14 cellular contexts compared by ENCODE assay signal in the genomic region with DNA sequence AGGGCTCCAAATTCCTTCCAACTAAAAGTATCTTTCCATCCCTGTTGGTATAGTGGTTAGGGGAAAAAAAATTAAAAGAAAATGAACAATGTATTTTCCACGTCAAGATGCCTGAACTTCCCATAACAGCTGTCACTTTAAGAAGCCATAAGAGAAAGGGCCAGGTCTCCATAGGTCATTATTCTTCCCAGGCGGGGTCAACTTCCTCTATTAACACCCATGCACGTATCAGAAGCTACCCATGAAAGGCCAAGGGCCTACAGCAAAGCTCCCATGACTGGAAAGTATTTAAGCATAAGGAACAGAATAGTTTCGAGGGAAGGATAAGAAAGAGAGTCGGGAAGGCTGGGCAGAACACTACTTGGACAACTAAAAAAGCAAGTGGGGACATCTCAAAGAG. TPM values are rescaled to one million over a fixed set of nuclear protein-coding genes. Genes with fewer than 3 reads are reported as not detected.
"Had no signal": no experiment of that assay in that cellular context is flagged by ENCODE, and none has a peak within 500 bp of the region (broad histone marks: within the 10 kb centered on the region; RNA-seq: fewer than 3 reads in every experiment).

No MANE protein-coding gene starts in this region.

- H3K27me3 Mint-ChIP-seq: effector memory CD8-positive, alpha-beta T cell; naive thymus-derived CD4-positive, alpha-beta T cell had no signal

- H3K27ac Mint-ChIP-seq: effector memory CD8-positive, alpha-beta T cell had no signal

- H3K9me3 Mint-ChIP-seq: effector memory CD8-positive, alpha-beta T cell; naive thymus-derived CD4-positive, alpha-beta T cell; neural crest cell had no signal

- ATAC-seq: effector memory CD8-positive, alpha-beta T cell; left cardiac atrium; left ventricle myocardium superior; naive thymus-derived CD4-positive, alpha-beta T cell; stimulated activated naive CD8-positive, alpha-beta T cell treated with anti-CD3 and anti-CD28 coated beads, Interleukin-15, Interleukin-2, amounts not matched to agents 100 U/mL and 50 U/mL, for 24 hours; upper lobe of right lung had no signal

- DNase-seq: effector memory CD8-positive, alpha-beta T cell; kidney; left cardiac atrium; left ventricle myocardium superior; mesendoderm; naive thymus-derived CD4-positive, alpha-beta T cell; posterior cingulate gyrus; small intestine; stimulated activated CD4-positive, alpha-beta T cell treated with anti-CD3 and anti-CD28 coated beads, Interleukin-12 subunit alpha, Interleukin-12 subunit beta, amount 100 ng/mL, for 4 hours; stimulated activated naive CD8-positive, alpha-beta T cell treated with anti-CD3 and anti-CD28 coated beads, Interleukin-15, Interleukin-2, amounts not matched to agents 100 U/mL and 50 U/mL, for 24 hours; testis; upper lobe of right lung had no signal

- H3K4me3 Mint-ChIP-seq: effector memory CD8-positive, alpha-beta T cell; naive thymus-derived CD4-positive, alpha-beta T cell; neural crest cell had no signal

RNA-seq across cellular contexts. Expression of a gene that starts 57.9 kb away (rescaled TPM):
- total RNA-seq: kidney, pulmonary artery endothelial cell had no signal
